Comparison of ENCODE assay signal across 17 cellular contexts in the genomic region with DNA sequence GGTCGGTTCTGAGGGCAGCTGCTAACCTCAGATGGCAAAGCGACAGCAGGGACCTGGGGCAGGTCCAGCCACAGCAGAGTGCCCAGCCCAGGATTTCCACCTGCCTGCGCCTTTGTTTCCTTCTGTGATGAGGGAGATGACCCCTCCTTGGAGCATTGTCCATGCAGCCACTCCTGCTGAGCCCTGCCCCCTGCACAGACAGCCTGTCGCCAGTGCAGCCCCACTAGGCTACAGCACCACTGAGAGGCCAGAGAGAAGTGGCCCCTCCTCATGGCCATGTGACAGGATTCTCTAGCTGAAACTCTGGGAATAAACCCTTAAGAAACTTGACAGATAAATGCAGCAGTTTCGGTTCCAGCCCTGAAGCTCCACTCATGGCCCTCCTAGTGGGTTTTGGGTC.
"Had no signal": no experiment of that assay in that cellular context is flagged by ENCODE, and none has a peak within 500 bp of the region (broad histone marks: within the 10 kb centered on the region; RNA-seq: fewer than 3 reads in every experiment).

No MANE protein-coding gene starts in this region.

- H3K27me3 Mint-ChIP-seq: activated CD4-positive, alpha-beta memory T cell treated with anti-CD3 and anti-CD28 coated beads for 36 hours; activated CD4-positive, alpha-beta T cell treated with anti-CD3 and anti-CD28 coated beads for 36 hours; activated CD8-positive, alpha-beta memory T cell treated with anti-CD3 and anti-CD28 coated beads, Interleukin-2, amount 10 ng/mL, durations not matched to agents 7 days and 5 days; activated naive CD8-positive, alpha-beta T cell had no signal

- H3K27ac ChIP-seq: lower lobe of right lung, pancreas, tibial nerve had no signal

- H3K36me3 Mint-ChIP-seq: activated naive CD8-positive, alpha-beta T cell had no signal

- H3K27me3 ChIP-seq: pancreas, tibial nerve had no signal

- ATAC-seq: activated CD4-positive, alpha-beta T cell treated with anti-CD3 and anti-CD28 coated beads for 36 hours; activated CD8-positive, alpha-beta memory T cell treated with anti-CD3 and anti-CD28 coated beads, Interleukin-2, amount 10 ng/mL, durations not matched to agents 7 days and 5 days; activated T-cell treated with anti-CD3 and anti-CD28 coated beads, Interleukin-2, amount 50 U/mL, for 4 hours; lower lobe of right lung; pancreas had no signal

- H3K9me3 Mint-ChIP-seq: activated CD4-positive, alpha-beta memory T cell treated with anti-CD3 and anti-CD28 coated beads for 36 hours; activated T-cell treated with anti-CD3 and anti-CD28 coated beads, Interleukin-2, amount 50 U/mL, for 4 hours; brain had no signal

- DNase-seq: activated CD4-positive, alpha-beta memory T cell treated with anti-CD3 and anti-CD28 coated beads for 36 hours; activated CD4-positive, alpha-beta T cell treated with anti-CD3 and anti-CD28 coated beads for 36 hours; activated CD8-positive, alpha-beta memory T cell treated with anti-CD3 and anti-CD28 coated beads, Interleukin-2, amount 10 ng/mL, durations not matched to agents 7 days and 5 days; activated effector memory CD4-positive, alpha-beta T cell treated with anti-CD3 and anti-CD28 coated beads, Interleukin-2, amount 50 U/mL, for 16 hours; activated T-cell treated with anti-CD3 and anti-CD28 coated beads, Interleukin-2, amount 50 U/mL, for 4 hours; effector CD8-positive, alpha-beta T cell; foreskin fibroblast; glutamatergic neuron; stimulated activated CD4-positive, alpha-beta T cell treated with anti-CD3 and anti-CD28 coated beads, Interleukin-15, amount 100 ng/mL, for 24 hours; stimulated activated CD4-positive, alpha-beta T cell treated with anti-CD3 and anti-CD28 coated beads, Interleukin-4, amount 100 ng/mL, for 1 hour; stimulated activated naive CD4-positive, alpha-beta T cell treated with Interleukin-2 at 50 U/mL for 16 hours; T-helper 2 cell had no signal

- H3K4me3 ChIP-seq: lower lobe of right lung, pancreas, tibial nerve had no signal

- H3K27ac Mint-ChIP-seq: activated CD4-positive, alpha-beta memory T cell treated with anti-CD3 and anti-CD28 coated beads for 36 hours; activated CD4-positive, alpha-beta T cell treated with anti-CD3 and anti-CD28 coated beads for 36 hours; activated CD8-positive, alpha-beta memory T cell treated with anti-CD3 and anti-CD28 coated beads, Interleukin-2, amount 10 ng/mL, durations not matched to agents 7 days and 5 days had no signal

- H3K4me1 ChIP-seq: lower lobe of right lung, pancreas had no signal

- H3K4me1 Mint-ChIP-seq: brain had no signal

- H3K4me3 Mint-ChIP-seq: activated CD4-positive, alpha-beta memory T cell treated with anti-CD3 and anti-CD28 coated beads for 36 hours; activated CD4-positive, alpha-beta T cell treated with anti-CD3 and anti-CD28 coated beads for 36 hours; activated CD8-positive, alpha-beta memory T cell treated with anti-CD3 and anti-CD28 coated beads, Interleukin-2, amount 10 ng/mL, durations not matched to agents 7 days and 5 days; activated naive CD8-positive, alpha-beta T cell; activated T-cell treated with anti-CD3 and anti-CD28 coated beads, Interleukin-2, amount 50 U/mL, for 4 hours; brain had no signal

- H3K9me3 ChIP-seq: lower lobe of right lung, pancreas, tibial nerve had no signal
